8 cellular contexts compared by ENCODE assay signal in genomic region chr12:12716845-12717585, GRCh38. TPM values are rescaled to one million over a fixed set of nuclear protein-coding genes. Genes with fewer than 3 reads are reported as not detected.
DNase-seq lines count a peak whose midpoint lies in the region; ATAC-seq and TF ChIP-seq lines count a peak whose summit lies in the region.

Gene CDKN1B, plus strand, starts transcription at chr12:12717368. Its CDS starts 472 bp downstream, at chr12:12717840.

- H3K27me3 Mint-ChIP-seq in T-helper 17 cell = no peaks in the 10 kb centered on the region

- ATAC-seq in HG02852 (IDR thresholded peaks at IDR 0.05; ENCODE audit: unreplicated experiment) = peak; percentile 46
- peak; percentile 65 for ATAC-seq in T-helper 17 cell
- ATAC-seq in left cardiac atrium = peak; percentile 94 to 95

- H3K4me3 Mint-ChIP-seq in T-helper 17 cell = peak within 1 kb of the TSS; percentile 98

- peaks cover 59% of the 10 kb centered on the region for H3K4me1 Mint-ChIP-seq in T-helper 17 cell

- TF ChIP-seq CTCF in GM12865 (IDR thresholded peaks at IDR 0.05; ENCODE audit: insufficient read depth, low read depth, low read length, missing control alignments) = no peak

- H3K27ac Mint-ChIP-seq in T-helper 17 cell = peak within 1 kb of the TSS; percentile 100

- peaks cover 21% of the 10 kb centered on the region for H3K36me3 Mint-ChIP-seq in T-helper 17 cell (ENCODE audit: low read depth)

- no peaks in the 10 kb centered on the region for H3K9me3 ChIP-seq in T-helper 17 cell (ENCODE audit: control insufficient read depth, low read length, poor library complexity, severe bottlenecking)

- DNase-seq in GM12865 (ENCODE audit: low read depth) (peak; percentile 95), NCI-H187 (lab: John Stamatoyannopoulos, UW) (peak; percentile 69 to 88), T-helper 17 cell (peak; percentile 73 to 83 (median 83)), amniotic stem cell (lab: John Stamatoyannopoulos, UW) (peak; percentile 76), left cardiac atrium (peak; percentile 91), posterior vena cava (ENCODE audit: low spot score) (peak; percentile 97), ureter (ENCODE audit: low spot score) (peak; percentile 95)

- intact Hi-C loops in left cardiac atrium (cut with DNase I) = loop anchor here (1.0 to 5.0 kb wide), 2 partner anchors 8 to 70 kb away; partner anchors contain the start of gene APOLD1 (in 1 of the 2)
- intact Hi-C loops in posterior vena cava (cut with DNase I) = no loop called here

- H3K4me3 ChIP-seq in GM12865 (ENCODE audit: low read depth, low read length) = peak within 1 kb of the TSS; percentile 55

RNA-seq across cellular contexts. Expression of gene CDKN1B, which starts in this region (rescaled TPM):
- total RNA-seq in T-helper 17 cell = 100 to 1,000 TPM; 202 to 252 TPM
- 10 to 100 TPM; 23.7 to 42.4 TPM for total RNA-seq in left cardiac atrium
- total RNA-seq in posterior vena cava = 10 to 100 TPM; 27.5 to 33.1 TPM
- total RNA-seq in ureter = 52.8 TPM

Comparison
In these comparisons a context has a peak if more than half of its experiments do, and no peak if none do; other contexts are left out.
1. Peak in every context shown above with its lines: DNase-seq, ATAC-seq and H3K4me3 ChIP-seq.
2. intact Hi-C loops: an anchor here in left cardiac atrium (1.0 to 5.0 kb wide); none called in posterior vena cava.